ENCODE assay signal across 28 cellular contexts in the genomic region with DNA sequence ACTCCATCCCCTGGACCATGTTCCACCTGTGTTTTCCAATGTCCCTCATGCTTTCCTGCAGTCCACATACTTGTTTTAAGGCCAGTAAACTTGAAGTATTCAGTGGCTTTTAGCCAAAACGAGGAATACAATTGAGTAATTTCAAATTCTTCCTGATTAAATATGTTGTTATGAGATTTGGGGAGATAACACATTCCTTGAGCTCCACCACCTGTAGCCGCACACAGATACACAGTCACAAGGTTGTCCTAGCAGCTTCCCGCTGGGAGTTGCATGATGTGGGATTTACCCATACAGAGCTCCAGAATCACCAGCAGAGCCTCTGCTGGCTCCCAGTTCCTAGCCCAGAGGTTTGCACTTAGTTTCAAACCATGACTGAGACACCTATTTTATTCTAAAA.
"Had no signal": no experiment of that assay in that cellular context is flagged by ENCODE, and none has a peak within 500 bp of the region (broad histone marks: within the 10 kb centered on the region; RNA-seq: fewer than 3 reads in every experiment).

No MANE protein-coding gene starts in this region.

- H3K27me3 Mint-ChIP-seq: activated CD4-positive, alpha-beta T cell treated with anti-CD3 and anti-CD28 coated beads for 36 hours; activated CD8-positive, alpha-beta memory T cell treated with anti-CD3 and anti-CD28 coated beads, Interleukin-2, amount 10 ng/mL, durations not matched to agents 7 days and 5 days; effector memory CD8-positive, alpha-beta T cell; naive B cell; stimulated activated memory B cell treated with anti-CD40 and anti-IgM and Interleukin-4, amounts not matched to agents 10 μg/mL and 1 μg/mL and 100 μg/mL, for 72 hours had no signal

- H3K27ac ChIP-seq: brain microvascular endothelial cell, heart right ventricle, left ventricle myocardium inferior, neutrophil, sigmoid colon had no signal

- H3K4me3 ChIP-seq: heart right ventricle, left ventricle myocardium inferior, sigmoid colon, smooth muscle cell had no signal

- H3K36me3 Mint-ChIP-seq: activated CD8-positive, alpha-beta memory T cell treated with anti-CD3 and anti-CD28 coated beads, Interleukin-2, amount 10 ng/mL, durations not matched to agents 7 days and 5 days; activated naive CD8-positive, alpha-beta T cell; mesothelial cell of epicardium; naive B cell; stimulated activated memory B cell treated with anti-CD40 and anti-IgM and Interleukin-4, amounts not matched to agents 10 μg/mL and 1 μg/mL and 100 μg/mL, for 72 hours had no signal

- H3K27me3 ChIP-seq: brain microvascular endothelial cell, heart right ventricle, neutrophil, sigmoid colon had no signal

- H3K4me2 ChIP-seq: smooth muscle cell had no signal

- H3K9me3 ChIP-seq: heart right ventricle, left ventricle myocardium inferior, neutrophil, sigmoid colon had no signal

- H3K9me3 Mint-ChIP-seq: effector memory CD8-positive, alpha-beta T cell; mesothelial cell of epicardium; nephron progenitor cell; stimulated activated memory B cell treated with anti-CD40 and anti-IgM and Interleukin-4, amounts not matched to agents 10 μg/mL and 1 μg/mL and 100 μg/mL, for 72 hours; stimulated activated naive CD8-positive, alpha-beta T cell treated with anti-CD3 and anti-CD28 coated beads, Interleukin-15, amount 100 ng/mL, for 72 hours; T-helper 2 cell treated with Interferon-gamma antibody and Interleukin-4, amounts not matched to agents 5 μg/mL and 100 μg/mL, for 36 hours had no signal

- H3K27ac Mint-ChIP-seq: activated CD4-positive, alpha-beta T cell treated with anti-CD3 and anti-CD28 coated beads for 36 hours; activated CD8-positive, alpha-beta memory T cell treated with anti-CD3 and anti-CD28 coated beads, Interleukin-2, amount 10 ng/mL, durations not matched to agents 7 days and 5 days; activated CD8-positive, alpha-beta T cell treated with anti-CD3 and anti-CD28 coated beads, Interleukin-2, amount 10 ng/mL, durations not matched to agents 7 days and 5 days; activated naive CD8-positive, alpha-beta T cell; effector memory CD8-positive, alpha-beta T cell; mesothelial cell of epicardium; naive B cell; nephron progenitor cell; stimulated activated memory B cell treated with anti-CD40 and anti-IgM and Interleukin-4, amounts not matched to agents 10 μg/mL and 1 μg/mL and 100 μg/mL, for 72 hours; T-helper 2 cell treated with Interferon-gamma antibody and Interleukin-4, amounts not matched to agents 5 μg/mL and 100 μg/mL, for 36 hours had no signal

- H3K4me1 Mint-ChIP-seq: activated CD4-positive, alpha-beta T cell treated with anti-CD3 and anti-CD28 coated beads for 36 hours; activated CD8-positive, alpha-beta memory T cell treated with anti-CD3 and anti-CD28 coated beads, Interleukin-2, amount 10 ng/mL, durations not matched to agents 7 days and 5 days; naive B cell; nephron progenitor cell; stimulated activated memory B cell treated with anti-CD40 and anti-IgM and Interleukin-4, amounts not matched to agents 10 μg/mL and 1 μg/mL and 100 μg/mL, for 72 hours; stimulated activated naive CD8-positive, alpha-beta T cell treated with anti-CD3 and anti-CD28 coated beads, Interleukin-15, amount 100 ng/mL, for 72 hours had no signal

- DNase-seq: activated CD4-positive, alpha-beta T cell treated with anti-CD3 and anti-CD28 coated beads for 36 hours; activated CD4-positive, CD25-positive, alpha-beta regulatory T cell; activated CD8-positive, alpha-beta memory T cell treated with anti-CD3 and anti-CD28 coated beads, Interleukin-2, amount 10 ng/mL, durations not matched to agents 7 days and 5 days; activated CD8-positive, alpha-beta T cell treated with anti-CD3 and anti-CD28 coated beads, Interleukin-2, amount 10 ng/mL, durations not matched to agents 7 days and 5 days; activated effector memory CD4-positive, alpha-beta T cell treated with Interleukin-2 at 50 U/mL for 16 hours; activated naive CD4-positive, alpha-beta T cell treated with Interleukin-2 at 50 U/mL for 16 hours; aorta; brain microvascular endothelial cell; cortex of kidney; effector memory CD8-positive, alpha-beta T cell; erythroblast; heart right ventricle; left ventricle myocardium inferior; naive B cell; nephron progenitor cell; sigmoid colon; stimulated activated CD4-positive, alpha-beta T cell treated with anti-CD3 and anti-CD28 coated beads, Interleukin-1b, Interleukin-23, amount 100 ng/mL, for 48 hours; stimulated activated CD4-positive, alpha-beta T cell treated with anti-CD3 and anti-CD28 coated beads, Interleukin-4, amount 100 ng/mL, for 4 hours; stimulated activated CD8-positive, alpha-beta memory T cell treated with anti-CD3 and anti-CD28 coated beads, Interleukin-4, amount 100 ng/mL, for 48 hours; stimulated activated naive CD8-positive, alpha-beta T cell treated with anti-CD3 and anti-CD28 coated beads, Interleukin-15, amount 100 ng/mL, for 72 hours; substantia nigra; T-helper 1 cell had no signal

- H3K4me3 Mint-ChIP-seq: activated CD4-positive, alpha-beta T cell treated with anti-CD3 and anti-CD28 coated beads for 36 hours; activated CD8-positive, alpha-beta memory T cell treated with anti-CD3 and anti-CD28 coated beads, Interleukin-2, amount 10 ng/mL, durations not matched to agents 7 days and 5 days; activated CD8-positive, alpha-beta T cell treated with anti-CD3 and anti-CD28 coated beads, Interleukin-2, amount 10 ng/mL, durations not matched to agents 7 days and 5 days; activated naive CD8-positive, alpha-beta T cell; effector memory CD8-positive, alpha-beta T cell; mesothelial cell of epicardium; naive B cell; nephron progenitor cell; stimulated activated memory B cell treated with anti-CD40 and anti-IgM and Interleukin-4, amounts not matched to agents 10 μg/mL and 1 μg/mL and 100 μg/mL, for 72 hours; stimulated activated naive CD8-positive, alpha-beta T cell treated with anti-CD3 and anti-CD28 coated beads, Interleukin-15, amount 100 ng/mL, for 72 hours; T-helper 2 cell treated with Interferon-gamma antibody and Interleukin-4, amounts not matched to agents 5 μg/mL and 100 μg/mL, for 36 hours had no signal

- H3K36me3 ChIP-seq: brain microvascular endothelial cell, heart right ventricle, left ventricle myocardium inferior, neutrophil, sigmoid colon had no signal
